ENCODE assay signal across 19 cellular contexts in genomic region chr10:77597560-77597959, GRCh38. TPM values are rescaled to one million over a fixed set of nuclear protein-coding genes. Genes with fewer than 3 reads are reported as not detected.
A peak's percentile ranks its signal among the peaks of the same experiment; 100 is the strongest.
DNase-seq lines count a peak whose midpoint lies in the region; ATAC-seq, FAIRE-seq and TF ChIP-seq lines count a peak whose summit lies in the region.
"Had no signal": no experiment of that assay in that cellular context is flagged by ENCODE, and none has a peak within 500 bp of the region (broad histone marks: within the 10 kb centered on the region; RNA-seq: fewer than 3 reads in every experiment).

No MANE protein-coding gene starts in this region.

- H4K20me1 ChIP-seq in IMR-90 (ENCODE audit: insufficient read depth, low read length) (no peaks in the 10 kb centered on the region), H1 (replicated peaks in 1 of 2; ENCODE audit: control insufficient read depth in 1 of 2, insufficient read depth in 2 of 2, low read length in 2 of 2) (no peaks in the 10 kb centered on the region)

- H2BK5ac ChIP-seq in IMR-90 (ENCODE audit: low read depth, low read length, poor library complexity, severe bottlenecking), result no peak overlapping the region
- H2BK5ac ChIP-seq in H1 (ENCODE audit: low read depth, low read length), result no peak overlapping the region

- no peak overlapping the region for H4K91ac ChIP-seq in IMR-90 (ENCODE audit: insufficient read depth, low read depth, low read length)
- H4K91ac ChIP-seq in H1 (replicated peaks; ENCODE audit: insufficient read length, low read length), result no peak overlapping the region

- H3K4me3 ChIP-seq in IMR-90 (ENCODE audit: insufficient read depth, low read depth, low read length) (no peak overlapping the region), H1 (ENCODE audit: extremely low read depth in 1 of 4, insufficient read depth in 2 of 4, low read depth in 3 of 4, low read length in 4 of 4) (no peak overlapping the region)
- H3K4me3 ChIP-seq: A549, GM12878, HAP-1 had no signal

- no peak overlapping the region for H2BK15ac ChIP-seq in IMR-90 (ENCODE audit: low read depth, low read length)
- no peak overlapping the region for H2BK15ac ChIP-seq in H1 (ENCODE audit: low read length)

- TF ChIP-seq EP300 in H1 (IDR thresholded peaks at IDR 0.05; ENCODE audit: borderline replicate concordance in 1 of 2, low read depth in 2 of 2, low read length in 2 of 2), result no peak

- in situ Hi-C loops in IMR-90 (cut with MboI; ENCODE audit: low sequenced_read_pairs), result no loop called here

- H3K36me3 ChIP-seq in IMR-90 (ENCODE audit: control insufficient read depth, insufficient read depth, low read length), result no peaks in the 10 kb centered on the region
- no peaks in the 10 kb centered on the region for H3K36me3 ChIP-seq in H1 (ENCODE audit: control insufficient read depth in 2 of 4, insufficient read depth in 4 of 4, low read length in 3 of 4)
- H3K36me3 ChIP-seq: HAP-1 had no signal

- H3K9me1 ChIP-seq in IMR-90 (ENCODE audit: insufficient read depth, low read length), result peaks cover 38% of the 10 kb centered on the region

- no peak overlapping the region for H2BK12ac ChIP-seq in H1 (ENCODE audit: low read depth, low read length)

- no peak for DNase-seq in activated naive CD4-positive, alpha-beta T cell treated with anti-CD3 and anti-CD28 coated beads, Interleukin-2, amount 50 U/mL, for 16 hours
- no peak for DNase-seq in IMR-90
- DNase-seq in H1 (ENCODE audit: low read depth in 1 of 2, low spot score in 2 of 2), result no peak
- DNase-seq in activated T-helper 2 cell treated with anti-CD3 and anti-CD28 coated beads, Interferon-gamma antibody, Interleukin-2, Interleukin-4, amounts not matched to agents 10 μg/mL and 5 μg/mL and 100 μg/mL, durations not matched to agents 14 hours and 24 hours and 36 hours (ENCODE audit: low spot score), result no peak
- DNase-seq in DMS79 (lab: John Stamatoyannopoulos, UW), result no peak
- no peak for DNase-seq in NOMO-1 (lab: John Stamatoyannopoulos, UW; ENCODE audit: unreplicated experiment in 2 of 2)
- DNase-seq: AML-193; CD4-positive, alpha-beta T cell; DMS153; DMS79 treated with DMSO at 0.1 percent for 48 hours; KG1 had no signal

- H3K23ac ChIP-seq in IMR-90 (ENCODE audit: low read depth, low read length) (no peak overlapping the region), H1 (ENCODE audit: insufficient read length) (no peak overlapping the region)

- TF ChIP-seq CTCF in IMR-90 (conservative IDR thresholded peaks at IDR 0.05; ENCODE audit: low read depth, low read length) (no peak), H1 (IDR thresholded peaks at IDR 0.05; ENCODE audit: control extremely low read depth in 1 of 3, insufficient read depth in 1 of 3, low read depth in 1 of 3, low read length in 3 of 3) (no peak)

- no peaks in the 10 kb centered on the region for H3K4me1 Mint-ChIP-seq in activated naive CD4-positive, alpha-beta T cell treated with anti-CD3 and anti-CD28 coated beads, Interleukin-2, amount 50 U/mL, for 24 hours
- no peaks in the 10 kb centered on the region for H3K4me1 Mint-ChIP-seq in activated T-helper 2 cell treated with anti-CD3 and anti-CD28 coated beads, Interferon-gamma antibody, Interleukin-2, Interleukin-4, amounts not matched to agents 10 μg/mL and 5 μg/mL and 100 μg/mL, durations not matched to agents 14 hours and 24 hours and 36 hours (ENCODE audit: low read depth)

- H3K14ac ChIP-seq in IMR-90 (replicated peaks; ENCODE audit: low read depth, low read length), result no peak overlapping the region
- no peak overlapping the region for H3K14ac ChIP-seq in H1 (ENCODE audit: insufficient read length)

- no TSS peak for BruUV-seq in IMR-90 (replicated peaks; lab: Mats Ljungman, UMichigan)

- no peak overlapping the region for H4K5ac ChIP-seq in IMR-90 (ENCODE audit: low read depth, low read length)
- no peak overlapping the region for H4K5ac ChIP-seq in H1 (ENCODE audit: insufficient read length, low read depth, low read length)

- intact Hi-C loops in IMR-90 (cut with micrococcal nuclease), result no loop called here
- intact Hi-C loops in activated T-helper 2 cell treated with anti-CD3 and anti-CD28 coated beads, Interferon-gamma antibody, Interleukin-2, Interleukin-4, amounts not matched to agents 10 μg/mL and 5 μg/mL and 100 μg/mL, durations not matched to agents 14 hours and 24 hours and 36 hours (cut with micrococcal nuclease), result no loop called here

- H2AK9ac ChIP-seq in IMR-90 (replicated peaks; ENCODE audit: low read depth, low read length, poor library complexity), result no peak overlapping the region

- POLR2A ChIA-PET in IMR-90 (lab: Charles Lee; ENCODE audit: unreplicated experiment), result interaction anchor here (0.7 kb wide), 1 partner anchor 192 kb away, joined by 3 read pairs; no protein-coding TSS in a partner anchor
- POLR2A ChIA-PET in H1 (lab: Charles Lee; ENCODE audit: partially characterized antibody), result no interaction called here

- CTCF ChIA-PET in IMR-90 (lab: Yijun Ruan, JAX) (no interaction called here), H1 (lab: Charles Lee; ENCODE audit: partially characterized antibody) (no interaction called here)

- H2BK20ac ChIP-seq in IMR-90 (ENCODE audit: low read depth, low read length) (no peak overlapping the region), H1 (ENCODE audit: low read length) (no peak overlapping the region)

- no peak overlapping the region for H3K4me3 Mint-ChIP-seq in activated naive CD4-positive, alpha-beta T cell treated with anti-CD3 and anti-CD28 coated beads, Interleukin-2, amount 50 U/mL, for 24 hours
- H3K4me3 Mint-ChIP-seq in activated T-helper 2 cell treated with anti-CD3 and anti-CD28 coated beads, Interferon-gamma antibody, Interleukin-2, Interleukin-4, amounts not matched to agents 10 μg/mL and 5 μg/mL and 100 μg/mL, durations not matched to agents 14 hours and 24 hours and 36 hours (ENCODE audit: low read depth), result no peak overlapping the region
- H3K4me3 Mint-ChIP-seq: CD4-positive, alpha-beta T cell had no signal

- H3K27ac ChIP-seq in IMR-90 (ENCODE audit: insufficient read depth, low read length), result no peak overlapping the region
- no peak overlapping the region for H3K27ac ChIP-seq in H1 (ENCODE audit: low read depth, low read length)
- H3K27ac ChIP-seq: 22Rv1, C4-2B, HL-60 had no signal

- no peak for FAIRE-seq in H1 (lab: Jason Lieb, UNC)
- FAIRE-seq: A549, GM12878, GM19239 had no signal

- H3K9me3 Mint-ChIP-seq in activated naive CD4-positive, alpha-beta T cell treated with anti-CD3 and anti-CD28 coated beads, Interleukin-2, amount 50 U/mL, for 24 hours, result no peaks in the 10 kb centered on the region
- H3K9me3 Mint-ChIP-seq in activated T-helper 2 cell treated with anti-CD3 and anti-CD28 coated beads, Interferon-gamma antibody, Interleukin-2, Interleukin-4, amounts not matched to agents 10 μg/mL and 5 μg/mL and 100 μg/mL, durations not matched to agents 14 hours and 24 hours and 36 hours, result no peaks in the 10 kb centered on the region
- H3K9me3 Mint-ChIP-seq: CD4-positive, alpha-beta T cell had no signal

- H3K9ac ChIP-seq in IMR-90 (ENCODE audit: low read depth, low read length), result no peak overlapping the region
- H3K9ac ChIP-seq in H1 (replicated peaks in 1 of 4; ENCODE audit: extremely low read depth in 1 of 4, low read depth in 3 of 4, low read length in 3 of 4), result no peak overlapping the region

- H3K4ac ChIP-seq in IMR-90 (ENCODE audit: low read depth, low read length), result 0 out of 2 replicates have a peak overlapping the region, but pooled peaks have one; percentile 7
- H3K4ac ChIP-seq in H1 (replicated peaks; ENCODE audit: insufficient read length, low read depth, low read length), result no peak overlapping the region

- H3K23me2 ChIP-seq in H1 (ENCODE audit: low read depth, low read length), result no peaks in the 10 kb centered on the region

- peaks cover 19% of the 10 kb centered on the region for H3K4me1 ChIP-seq in IMR-90 (ENCODE audit: control insufficient read depth, insufficient read depth, low read length)
- H3K4me1 ChIP-seq in H1 (replicated peaks in 1 of 4; ENCODE audit: control insufficient read depth in 3 of 4, insufficient read depth in 4 of 4, low read length in 3 of 4), result no peaks in the 10 kb centered on the region
- H3K4me1 ChIP-seq: HAP-1 had no signal

- H3K27ac Mint-ChIP-seq in activated naive CD4-positive, alpha-beta T cell treated with anti-CD3 and anti-CD28 coated beads, Interleukin-2, amount 50 U/mL, for 24 hours, result peak overlapping the region; percentile 26
- no peak overlapping the region for H3K27ac Mint-ChIP-seq in activated T-helper 2 cell treated with anti-CD3 and anti-CD28 coated beads, Interferon-gamma antibody, Interleukin-2, Interleukin-4, amounts not matched to agents 10 μg/mL and 5 μg/mL and 100 μg/mL, durations not matched to agents 14 hours and 24 hours and 36 hours
- H3K27ac Mint-ChIP-seq: CD4-positive, alpha-beta T cell had no signal

- ATAC-seq in IMR-90 (ENCODE audit: low read depth), result no peak
- ATAC-seq: A549, GM12878 had no signal

- no peak for TF ChIP-seq POLR2A in IMR-90 (IDR thresholded peaks at IDR 0.05; ENCODE audit: low read depth, low read length)
- no peak for TF ChIP-seq POLR2A in H1 (IDR thresholded peaks at IDR 0.05; ENCODE audit: control extremely low read depth in 1 of 2, low read depth in 2 of 2, low read length in 2 of 2)

- dilution Hi-C loops in IMR-90 (cut with HindIII; ENCODE audit: low sequenced_read_pairs, unreplicated experiment), result no loop called here

- H3K18ac ChIP-seq in IMR-90 (ENCODE audit: low read depth, low read length), result no peak overlapping the region
- H3K18ac ChIP-seq in H1 (ENCODE audit: extremely low read depth, low read length), result no peak overlapping the region

- H3K79me1 ChIP-seq in IMR-90 (ENCODE audit: low read depth in 1 of 2, low read length in 2 of 2) (peaks cover 2 to 37% of the 10 kb centered on the region in 2 experiments; a peak in 2 of 4 replicates), H1 (ENCODE audit: low read depth, low read length) (no peaks in the 10 kb centered on the region)

- H2BK120ac ChIP-seq in IMR-90 (ENCODE audit: low read depth, low read length) (no peak overlapping the region), H1 (replicated peaks; ENCODE audit: low read depth, low read length) (no peak overlapping the region)

- H2AFZ ChIP-seq in IMR-90 (replicated peaks; ENCODE audit: low read length, poor library complexity), result no peak overlapping the region
- no peak overlapping the region for H2AFZ ChIP-seq in H1 (ENCODE audit: low read length)

- TF ChIP-seq RAD21 in IMR-90 (IDR thresholded peaks at IDR 0.05; ENCODE audit: low read length), result no peak
- TF ChIP-seq RAD21 in H1 (IDR thresholded peaks at IDR 0.05 in 1 of 2, conservative IDR thresholded peaks at IDR 0.05 in 1 of 2; ENCODE audit: low read depth in 2 of 2, low read length in 2 of 2), result no peak

- no peaks in the 10 kb centered on the region for H3K9me3 ChIP-seq in IMR-90 (ENCODE audit: control insufficient read depth, insufficient read depth, low read length)
- no peaks in the 10 kb centered on the region for H3K9me3 ChIP-seq in H1 (ENCODE audit: insufficient read depth in 2 of 2, low read depth in 1 of 2, low read length in 1 of 2)
- H3K9me3 ChIP-seq: A549, HAP-1 had no signal

- peak overlapping the region; percentile 40; the same call in 1 of the 2 replicates for H2AK5ac ChIP-seq in IMR-90 (ENCODE audit: low read depth, low read length)
- no peak overlapping the region for H2AK5ac ChIP-seq in H1 (ENCODE audit: low read depth, low read length)

- H3K27me3 ChIP-seq in IMR-90 (ENCODE audit: control insufficient read depth, insufficient read depth, low read length) (no peaks in the 10 kb centered on the region), H1 (replicated peaks in 1 of 4; ENCODE audit: control insufficient read depth in 3 of 4, extremely low read depth in 1 of 4, insufficient read depth in 3 of 4, low read length in 3 of 4) (no peaks in the 10 kb centered on the region)

- no peaks in the 10 kb centered on the region for H3K79me2 ChIP-seq in H1 (ENCODE audit: control insufficient read depth in 1 of 2, insufficient read depth in 2 of 2, low read length in 2 of 2)

- no peak overlapping the region for H3K56ac ChIP-seq in IMR-90 (ENCODE audit: extremely low read depth, insufficient read depth, low read length)
- no peak overlapping the region for H3K56ac ChIP-seq in H1 (replicated peaks; ENCODE audit: insufficient read length, low read depth, low read length)

- H3K4me2 ChIP-seq in IMR-90 (ENCODE audit: low read depth, low read length) (no peak overlapping the region), H1 (ENCODE audit: insufficient read depth in 1 of 2, low read depth in 2 of 2, low read length in 2 of 2) (no peak overlapping the region)
- H3K4me2 ChIP-seq: A549 had no signal

- no peaks in the 10 kb centered on the region for H3K36me3 Mint-ChIP-seq in activated naive CD4-positive, alpha-beta T cell treated with anti-CD3 and anti-CD28 coated beads, Interleukin-2, amount 50 U/mL, for 24 hours
- H3K36me3 Mint-ChIP-seq in activated T-helper 2 cell treated with anti-CD3 and anti-CD28 coated beads, Interferon-gamma antibody, Interleukin-2, Interleukin-4, amounts not matched to agents 10 μg/mL and 5 μg/mL and 100 μg/mL, durations not matched to agents 14 hours and 24 hours and 36 hours (ENCODE audit: low read depth), result no peaks in the 10 kb centered on the region

- H4K8ac ChIP-seq in IMR-90 (ENCODE audit: low read depth in 2 of 2, low read length in 2 of 2), result no peak overlapping the region
- H4K8ac ChIP-seq in H1 (ENCODE audit: extremely low read depth, insufficient read depth, low read length), result no peak overlapping the region

- peaks cover 3% of the 10 kb centered on the region for H3K27me3 Mint-ChIP-seq in activated naive CD4-positive, alpha-beta T cell treated with anti-CD3 and anti-CD28 coated beads, Interleukin-2, amount 50 U/mL, for 24 hours
- H3K27me3 Mint-ChIP-seq in activated T-helper 2 cell treated with anti-CD3 and anti-CD28 coated beads, Interferon-gamma antibody, Interleukin-2, Interleukin-4, amounts not matched to agents 10 μg/mL and 5 μg/mL and 100 μg/mL, durations not matched to agents 14 hours and 24 hours and 36 hours (ENCODE audit: low read depth), result no peaks in the 10 kb centered on the region
- H3K27me3 Mint-ChIP-seq: CD4-positive, alpha-beta T cell had no signal

RNA-seq across cellular contexts. Expression of gene KCNMA1, which starts 40.0 kb away (rescaled TPM):
- total RNA-seq in IMR-90 (2012; rRNA removed), result 24.7 and 25.6 TPM in 2 replicates
- polyA plus RNA-seq in IMR-90 (2012; rRNA removed) (29.6 and 31.7 TPM in 2 replicates), H1 (2011; rRNA removed) (10.2 and 11.3 TPM in 2 replicates)
- polyA plus RNA-seq in IMR-90 (2012; cell fraction: cytosol; rRNA removed), result 25.2 and 29.3 TPM in 2 replicates
- polyA plus RNA-seq in IMR-90 (2012; cell fraction: nucleus; rRNA removed; ENCODE audit: low replicate concordance), result 39.9 and 48.3 TPM in 2 replicates
- total RNA-seq in H1 (2021; fragmentation: NEBNext Ultra II Directional; extraction: Animal tissue kit (Norgen Biotek cat#: 25700)), result 9.5 and 11.1 TPM in 2 replicates
- 6.9 TPM for polyA plus RNA-seq in H1 (2011; cell fraction: cytosol; rRNA removed)
- polyA plus RNA-seq in H1 (2011; cell fraction: nucleus; rRNA removed), result 27.2 TPM
- polyA plus RNA-seq in H1 (2012, experiment 1 of 2), result 7.2 to 8.6 TPM (median 8.2 TPM) in 4 replicates
- 3.5 TPM for polyA plus RNA-seq in H1 (2012, experiment 2 of 2)
- polyA plus RNA-seq in H1 (2013, experiment 1 of 2), result 5.2 TPM
- 6.0 TPM for polyA plus RNA-seq in H1 (2013, experiment 2 of 2)
- 36.9 and 38.3 TPM in 2 replicates for polyA minus RNA-seq in H1 (2011; rRNA and poly(A)+ RNA removed)
- polyA minus RNA-seq in H1 (2011; cell fraction: cytosol; rRNA and poly(A)+ RNA removed), result 7.7 TPM
- polyA minus RNA-seq in H1 (2011; cell fraction: nucleus; rRNA and poly(A)+ RNA removed), result 70.8 TPM
- 0.14 and 0.21 TPM in 2 replicates for total RNA-seq in activated T-helper 2 cell treated with anti-CD3 and anti-CD28 coated beads, Interferon-gamma antibody, Interleukin-2, Interleukin-4, amounts not matched to agents 10 μg/mL and 5 μg/mL and 100 μg/mL, durations not matched to agents 14 hours and 24 hours and 36 hours
- total RNA-seq: CD4-positive, alpha-beta T cell had no signal
